In the genomic region with DNA sequence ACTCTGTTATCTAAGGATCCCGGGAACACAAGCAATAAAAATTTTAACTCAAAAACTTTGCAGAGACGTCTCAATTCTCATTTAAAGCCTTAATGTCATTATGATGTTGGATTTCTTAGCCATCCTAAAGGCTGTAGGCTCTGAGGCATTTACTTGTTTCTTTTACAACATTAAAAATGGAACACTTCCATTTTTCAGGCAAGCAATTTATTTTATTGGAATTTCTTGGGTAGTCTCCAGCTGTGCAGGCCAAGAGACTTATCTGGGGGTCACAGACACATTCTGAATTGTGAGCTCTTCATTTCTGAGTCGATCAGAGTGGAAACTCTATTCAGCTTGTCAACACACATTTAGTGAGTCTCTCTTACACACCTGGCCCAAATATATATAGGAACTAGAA, we compare ENCODE assay signal across 18 cellular contexts. TPM values are rescaled to one million over a fixed set of nuclear protein-coding genes. Genes with fewer than 3 reads are reported as not detected.
DNase-seq lines count a peak whose midpoint lies in the region; ATAC-seq and TF ChIP-seq lines count a peak whose summit lies in the region.
"Had no signal": no experiment of that assay in that cellular context is flagged by ENCODE, and none has a peak within 500 bp of the region (broad histone marks: within the 10 kb centered on the region; RNA-seq: fewer than 3 reads in every experiment).

No MANE protein-coding gene starts in this region.

- TF ChIP-seq CTCF in left ventricle myocardium inferior (IDR thresholded peaks at IDR 0.05; ENCODE audit: borderline replicate concordance) (no peak), fibroblast of the aortic adventitia (IDR thresholded peaks at IDR 0.05; ENCODE audit: insufficient read depth, low read length) (no peak), upper lobe of right lung (IDR thresholded peaks at IDR 0.05) (no peak)

- no peak overlapping the region for H3K9ac ChIP-seq in adipocyte (ENCODE audit: low read length)

- no peak for DNase-seq in left cardiac atrium
- no peak for DNase-seq in left ventricle myocardium inferior
- peak; percentile 6 for DNase-seq in adipocyte (ENCODE audit: low read depth)
- peak; percentile 59 for DNase-seq in fibroblast of the aortic adventitia (ENCODE audit: low read depth)
- DNase-seq in upper lobe of right lung = no peak
- DNase-seq in activated CD8-positive, alpha-beta memory T cell treated with anti-CD3 and anti-CD28 coated beads, Interleukin-2, amount 50 U/mL, for 48 hours = no peak
- no peak for DNase-seq in DMS53 treated with DMSO at 0.1 percent for 48 hours (lab: John Stamatoyannopoulos, UW; ENCODE audit: unreplicated experiment)
- DNase-seq: 8988T, C1 segment of cervical spinal cord, DMS 273 treated with DMSO at 0.1 percent for 48 hours, Kasumi-1, NCI-H1105 treated with DMSO at 0.1 percent for 48 hours, NCI-H187, NCI-H446, NCI-H69, SHP77 had no signal

- no peak overlapping the region for H3K4me3 ChIP-seq in left ventricle myocardium inferior
- H3K4me3 ChIP-seq in adipocyte (ENCODE audit: low read length) = no peak overlapping the region
- no peak overlapping the region for H3K4me3 ChIP-seq in fibroblast of the aortic adventitia (ENCODE audit: low read depth, low read length)
- H3K4me3 ChIP-seq in upper lobe of right lung = no peak overlapping the region
- H3K4me3 ChIP-seq: HAP-1 had no signal

- H3K27me3 ChIP-seq in left ventricle myocardium inferior (ENCODE audit: low read depth) (no peaks in the 10 kb centered on the region), adipocyte (replicated peaks; ENCODE audit: control insufficient read depth, insufficient read depth, low read length) (no peaks in the 10 kb centered on the region), upper lobe of right lung (no peaks in the 10 kb centered on the region)

- H3K9me3 ChIP-seq in left ventricle myocardium inferior (replicated peaks) (peaks cover under 1% of the 10 kb centered on the region), adipocyte (ENCODE audit: control insufficient read depth, low read length) (peaks cover under 1% of the 10 kb centered on the region), upper lobe of right lung (no peaks in the 10 kb centered on the region)
- H3K9me3 ChIP-seq: HAP-1 had no signal

- H3K36me3 ChIP-seq in left ventricle myocardium inferior (no peaks in the 10 kb centered on the region), adipocyte (ENCODE audit: control insufficient read depth, insufficient read depth, low read length, severe bottlenecking) (no peaks in the 10 kb centered on the region), upper lobe of right lung (no peaks in the 10 kb centered on the region)
- H3K36me3 ChIP-seq: HAP-1 had no signal

- intact Hi-C loops in left cardiac atrium (cut with DNase I) = no loop called here
- intact Hi-C loops in left ventricle myocardium inferior (cut with micrococcal nuclease) = no loop called here
- intact Hi-C loops in upper lobe of right lung (cut with DNase I) = no loop called here

- H3K4me1 ChIP-seq in left ventricle myocardium inferior (peaks cover 8% of the 10 kb centered on the region), adipocyte (ENCODE audit: control insufficient read depth, insufficient read depth, low read length) (peaks cover 12% of the 10 kb centered on the region), upper lobe of right lung (no peaks in the 10 kb centered on the region)
- H3K4me1 ChIP-seq: HAP-1 had no signal

- H3K27ac ChIP-seq in left ventricle myocardium inferior (replicated peaks) (no peak overlapping the region), upper lobe of right lung (peak overlapping the region; percentile 6)

- ATAC-seq in left cardiac atrium (peak; percentile 16 to 34), upper lobe of right lung (no peak), GM19467 (IDR thresholded peaks at IDR 0.05; ENCODE audit: unreplicated experiment) (no peak)

RNA-seq across cellular contexts. Expression of a gene that starts 48.0 kb away (rescaled TPM):
- total RNA-seq in left cardiac atrium (100 to 1,000 TPM; 124 to 133 TPM), left ventricle myocardium inferior (144 TPM), fibroblast of the aortic adventitia (ENCODE audit: low replicate concordance) (132 and 169 TPM in 2 replicates), upper lobe of right lung (112 TPM)

Comparison
In these comparisons a context has a peak if more than half of its experiments do, and no peak if none do; other contexts are left out.
1. ATAC-seq: peak in left cardiac atrium (2 of 2); none in upper lobe of right lung (single experiment) and GM19467 (single experiment).
2. DNase-seq: peak in adipocyte (single experiment) and fibroblast of the aortic adventitia (single experiment); none in left cardiac atrium (single experiment), left ventricle myocardium inferior (single experiment), upper lobe of right lung (single experiment), activated CD8-positive, alpha-beta memory T cell treated with anti-CD3 and anti-CD28 coated beads, Interleukin-2, amount 50 U/mL, for 48 hours (single experiment) and DMS53 treated with DMSO at 0.1 percent for 48 hours (single experiment).